Comparison of ENCODE assay signal across 23 cellular contexts in genomic region chr20:51454250-51454865, GRCh38.
DNase-seq lines count a peak whose midpoint lies in the region; ATAC-seq and FAIRE-seq lines count a peak whose summit lies in the region.
"Had no signal": no experiment of that assay in that cellular context is flagged by ENCODE, and none has a peak within 500 bp of the region (broad histone marks: within the 10 kb centered on the region; RNA-seq: fewer than 3 reads in every experiment).

No MANE protein-coding gene starts in this region.

- H3K4me3 ChIP-seq in CD4-positive, alpha-beta memory T cell (ENCODE audit: low read length in 2 of 2): no peak overlapping the region
- H3K4me3 ChIP-seq: BLaER1, GM23248, MG63, PC-9 had no signal

- ATAC-seq in esophagus mucosa: no peak

- H3K27me3 Mint-ChIP-seq in activated T-cell treated with anti-CD3 and anti-CD28 coated beads, Interleukin-2, amount 50 U/mL, for 24 hours: no peaks in the 10 kb centered on the region
- no peaks in the 10 kb centered on the region for H3K27me3 Mint-ChIP-seq in CD4-positive, alpha-beta memory T cell
- H3K27me3 Mint-ChIP-seq: CD4-positive, CD25-positive, alpha-beta regulatory T cell had no signal

- no peaks in the 10 kb centered on the region for H3K27me3 ChIP-seq in CD4-positive, alpha-beta memory T cell (ENCODE audit: insufficient read depth, low read length)
- H3K27me3 ChIP-seq: BLaER1, MG63 had no signal

- H3K4me1 ChIP-seq in CD4-positive, alpha-beta memory T cell (ENCODE audit: insufficient read depth, low read length): peaks cover 20% of the 10 kb centered on the region

- peaks cover 5% of the 10 kb centered on the region for H3K9me3 Mint-ChIP-seq in activated T-cell treated with anti-CD3 and anti-CD28 coated beads, Interleukin-2, amount 50 U/mL, for 24 hours
- H3K9me3 Mint-ChIP-seq in CD4-positive, alpha-beta memory T cell: no peaks in the 10 kb centered on the region

- H3K27ac ChIP-seq in CD4-positive, alpha-beta memory T cell (ENCODE audit: low read depth, low read length): no peak overlapping the region
- H3K27ac ChIP-seq: BLaER1, GM23248, PC-9 had no signal

- H3K4me3 Mint-ChIP-seq in activated T-cell treated with anti-CD3 and anti-CD28 coated beads, Interleukin-2, amount 50 U/mL, for 24 hours: no peak overlapping the region
- H3K4me3 Mint-ChIP-seq in CD4-positive, alpha-beta memory T cell: no peak overlapping the region
- H3K4me3 Mint-ChIP-seq: CD4-positive, CD25-positive, alpha-beta regulatory T cell had no signal

- no peaks in the 10 kb centered on the region for H3K9me3 ChIP-seq in CD4-positive, alpha-beta memory T cell (ENCODE audit: control insufficient read depth in 1 of 2, low read length in 2 of 2)

- peak overlapping the region; percentile 23 for H3K27ac Mint-ChIP-seq in activated T-cell treated with anti-CD3 and anti-CD28 coated beads, Interleukin-2, amount 50 U/mL, for 24 hours
- H3K27ac Mint-ChIP-seq in CD4-positive, alpha-beta memory T cell: peak overlapping the region in 5 of 7 donors; percentile 14 to 68 (median 61)

- POLR2A ChIA-PET in CD4-positive, alpha-beta memory T cell (lab: Charles Lee; ENCODE audit: partially characterized antibody): interaction anchor here (1.4 kb wide), 1 partner anchor 50 kb away, joined by 4 read pairs; no protein-coding TSS in a partner anchor

- peaks cover 93% of the 10 kb centered on the region for H3K36me3 Mint-ChIP-seq in activated T-cell treated with anti-CD3 and anti-CD28 coated beads, Interleukin-2, amount 50 U/mL, for 24 hours (ENCODE audit: low read depth)
- H3K36me3 Mint-ChIP-seq in CD4-positive, alpha-beta memory T cell: peaks cover 60 to 76% of the 10 kb centered on the region in 2 donors

- H3K36me3 ChIP-seq in CD4-positive, alpha-beta memory T cell (ENCODE audit: insufficient read depth, low read length): peaks cover 48% of the 10 kb centered on the region
- H3K36me3 ChIP-seq: MG63 had no signal

- H3K4me1 Mint-ChIP-seq in activated T-cell treated with anti-CD3 and anti-CD28 coated beads, Interleukin-2, amount 50 U/mL, for 24 hours (ENCODE audit: low read depth): peaks cover 30% of the 10 kb centered on the region
- H3K4me1 Mint-ChIP-seq in CD4-positive, alpha-beta memory T cell: peaks cover 26 to 58% (median 29%) of the 10 kb centered on the region in 4 donors

- no peak for DNase-seq in activated T-cell treated with anti-CD3 and anti-CD28 coated beads, Interleukin-2, amount 50 U/mL, for 24 hours
- DNase-seq in activated T-cell treated with anti-CD3 and anti-CD28 coated beads, Interleukin-2, amount 50 U/mL, for 48 hours: no peak
- DNase-seq in CD4-positive, alpha-beta memory T cell: no peak
- DNase-seq in HTR-8/SVneo (ENCODE audit: insufficient read length, low spot score) (no peak), mesenteric fat pad (ENCODE audit: low spot score) (peak; percentile 55), NCI-H82 treated with DMSO at 0.1 percent for 48 hours (lab: John Stamatoyannopoulos, UW; ENCODE audit: unreplicated experiment) (no peak)
- DNase-seq: CD4-positive, CD25-positive, alpha-beta regulatory T cell; COR-L47; DMS53; GM23248; H7; KBM-7; MG63; NCI-H2029 treated with DMSO at 0.1 percent for 48 hours; NCI-H446 treated with DMSO at 0.1 percent for 48 hours; NCI-H526; NCI-H82; PC-9; RPMI8226; SHP77 had no signal

- CTCF ChIA-PET in CD4-positive, alpha-beta memory T cell (lab: Charles Lee; ENCODE audit: partially characterized antibody): interaction anchor here (2.5 kb wide), 1 partner anchor 68 kb away, joined by 8 read pairs; no protein-coding TSS in a partner anchor

- FAIRE-seq in HTR-8/SVneo (lab: Jason Lieb, UNC): peak; percentile 81
- FAIRE-seq: A204.1 had no signal

- intact Hi-C loops in CD4-positive, alpha-beta memory T cell (cut with micrococcal nuclease): no loop called here
